Comparison of ENCODE assay signal across 27 cellular contexts in the genomic region with DNA sequence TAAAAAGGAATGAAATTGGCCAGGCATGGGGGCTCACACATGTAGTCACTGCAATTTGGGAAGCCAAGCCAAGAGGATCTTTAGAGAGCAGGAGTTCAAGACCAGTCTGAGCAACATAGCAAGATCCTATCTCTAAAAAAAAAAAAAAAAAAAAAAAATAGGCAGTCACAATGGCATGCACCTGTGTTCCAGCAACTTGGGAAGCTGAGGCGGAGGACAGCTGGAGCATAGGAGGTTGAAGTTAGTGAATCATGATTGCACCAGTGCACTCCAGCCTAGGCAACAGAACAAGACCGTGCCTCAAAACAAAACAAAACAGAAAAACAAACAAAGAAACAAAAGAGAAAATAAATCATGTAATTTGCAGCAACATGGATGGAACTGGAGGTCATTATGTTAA. TPM values are rescaled to one million over a fixed set of nuclear protein-coding genes. Genes with fewer than 3 reads are reported as not detected.
"Had no signal": no experiment of that assay in that cellular context is flagged by ENCODE, and none has a peak within 500 bp of the region (broad histone marks: within the 10 kb centered on the region; RNA-seq: fewer than 3 reads in every experiment).

No MANE protein-coding gene starts in this region.

- H3K9me3 Mint-ChIP-seq: mesothelial cell of epicardium; nephron; neural progenitor cell; stimulated activated effector memory CD8-positive, alpha-beta T cell treated with anti-CD3 and anti-CD28 coated beads, Interleukin-12 subunit alpha, Interleukin-12 subunit beta, amount 100 ng/mL, for 72 hours had no signal

- H2AFZ ChIP-seq: neural progenitor cell, parathyroid adenoma had no signal

- H3K4me3 ChIP-seq: coronary artery, esophagus squamous epithelium, heart right ventricle, left lung, mucosa of descending colon, neural progenitor cell, testis, tibial artery, upper lobe of left lung had no signal

- H3K27me3 ChIP-seq: esophagus squamous epithelium, left lung, neural progenitor cell, testis, tibial artery, upper lobe of left lung had no signal

- H3K27ac ChIP-seq: coronary artery, esophagus squamous epithelium, heart right ventricle, left lung, neural progenitor cell, parathyroid adenoma, testis, tibial artery, upper lobe of left lung had no signal

- DNase-seq: dermis blood vessel endothelial cell; effector memory CD4-positive, alpha-beta T cell; esophagus squamous epithelium; foreskin melanocyte; glutamatergic neuron; heart right ventricle; hippocampal formation; left cardiac atrium; left lung; mesenchymal stem cell; mucosa of descending colon; naive thymus-derived CD4-positive, alpha-beta T cell; stimulated activated CD4-positive, alpha-beta T cell treated with anti-CD3 and anti-CD28 coated beads, Interleukin-2, amount 100 ng/mL, for 24 hours; stimulated activated CD4-positive, alpha-beta T cell treated with anti-CD3 and anti-CD28 coated beads, Interleukin-4, amount 100 ng/mL, for 24 hours; stimulated activated naive CD4-positive, alpha-beta T cell treated with Interleukin-2 at 50 U/mL for 16 hours; substantia nigra; testis; tibial artery; upper lobe of left lung had no signal

- H3K27ac Mint-ChIP-seq: mesothelial cell of epicardium; naive thymus-derived CD4-positive, alpha-beta T cell; nephron; neural progenitor cell; progenitor cell of endocrine pancreas; stimulated activated effector memory CD8-positive, alpha-beta T cell treated with anti-CD3 and anti-CD28 coated beads, Interleukin-12 subunit alpha, Interleukin-12 subunit beta, amount 100 ng/mL, for 72 hours had no signal

- H3K4me1 Mint-ChIP-seq: stimulated activated effector memory CD8-positive, alpha-beta T cell treated with anti-CD3 and anti-CD28 coated beads, Interleukin-12 subunit alpha, Interleukin-12 subunit beta, amount 100 ng/mL, for 72 hours had no signal

- H3K36me3 ChIP-seq: esophagus squamous epithelium, heart right ventricle, left lung, neural progenitor cell, tibial artery, upper lobe of left lung had no signal

- H3K4me2 ChIP-seq: neural progenitor cell had no signal

- H3K79me2 ChIP-seq: parathyroid adenoma had no signal

- H3K4me1 ChIP-seq: esophagus squamous epithelium, left lung, neural progenitor cell, parathyroid adenoma, testis, upper lobe of left lung had no signal

- H3K9me3 ChIP-seq: esophagus squamous epithelium, heart right ventricle, left lung, mucosa of descending colon, testis, tibial artery, upper lobe of left lung had no signal

- H3K4me3 Mint-ChIP-seq: mesothelial cell of epicardium; naive thymus-derived CD4-positive, alpha-beta T cell; nephron; neural progenitor cell; stimulated activated effector memory CD8-positive, alpha-beta T cell treated with anti-CD3 and anti-CD28 coated beads, Interleukin-12 subunit alpha, Interleukin-12 subunit beta, amount 100 ng/mL, for 72 hours had no signal

- H3K9ac ChIP-seq: neural progenitor cell, parathyroid adenoma had no signal

- ATAC-seq: heart right ventricle; left cardiac atrium; left lung; mucosa of descending colon; naive thymus-derived CD4-positive, alpha-beta T cell; sciatic nerve; stimulated activated effector memory CD8-positive, alpha-beta T cell treated with anti-CD3 and anti-CD28 coated beads, Interleukin-12 subunit alpha, Interleukin-12 subunit beta, amount 100 ng/mL, for 72 hours had no signal

RNA-seq across cellular contexts. Expression of a gene that starts 33.7 kb away (rescaled TPM):
- polyA plus RNA-seq: naive thymus-derived CD4-positive, alpha-beta T cell had no signal
